1 cellular context compared by ENCODE assay signal in the genomic region with DNA sequence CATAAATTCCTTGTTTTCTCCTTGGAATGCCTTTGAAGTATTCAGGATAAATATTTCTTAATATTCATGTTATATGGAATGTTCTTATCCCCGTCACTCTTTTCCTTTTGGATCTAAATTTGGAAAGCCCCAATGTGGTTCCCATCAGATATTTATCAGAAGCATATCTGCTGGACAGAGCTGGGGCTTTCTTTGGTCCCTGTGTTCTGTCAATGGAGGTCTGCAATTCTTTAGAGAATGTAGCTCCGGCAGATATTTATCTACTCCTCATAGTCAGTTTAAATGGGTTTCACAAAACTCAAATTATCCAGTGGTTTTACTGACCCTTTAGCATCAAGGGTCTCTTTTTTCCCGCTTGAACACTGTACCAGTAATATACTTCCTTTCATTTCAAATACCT.
A peak's percentile ranks its signal among the peaks of the same experiment; 100 is the strongest.
TF ChIP-seq lines count a peak whose summit lies in the region.

No MANE protein-coding gene starts in this region.

TF ChIP-seq in SK-N-SH, 30 proteins besides CTCF, POLR2A, EP300 and RAD21 (continued from another document):
- TF ChIP-seq, protein P1, sequence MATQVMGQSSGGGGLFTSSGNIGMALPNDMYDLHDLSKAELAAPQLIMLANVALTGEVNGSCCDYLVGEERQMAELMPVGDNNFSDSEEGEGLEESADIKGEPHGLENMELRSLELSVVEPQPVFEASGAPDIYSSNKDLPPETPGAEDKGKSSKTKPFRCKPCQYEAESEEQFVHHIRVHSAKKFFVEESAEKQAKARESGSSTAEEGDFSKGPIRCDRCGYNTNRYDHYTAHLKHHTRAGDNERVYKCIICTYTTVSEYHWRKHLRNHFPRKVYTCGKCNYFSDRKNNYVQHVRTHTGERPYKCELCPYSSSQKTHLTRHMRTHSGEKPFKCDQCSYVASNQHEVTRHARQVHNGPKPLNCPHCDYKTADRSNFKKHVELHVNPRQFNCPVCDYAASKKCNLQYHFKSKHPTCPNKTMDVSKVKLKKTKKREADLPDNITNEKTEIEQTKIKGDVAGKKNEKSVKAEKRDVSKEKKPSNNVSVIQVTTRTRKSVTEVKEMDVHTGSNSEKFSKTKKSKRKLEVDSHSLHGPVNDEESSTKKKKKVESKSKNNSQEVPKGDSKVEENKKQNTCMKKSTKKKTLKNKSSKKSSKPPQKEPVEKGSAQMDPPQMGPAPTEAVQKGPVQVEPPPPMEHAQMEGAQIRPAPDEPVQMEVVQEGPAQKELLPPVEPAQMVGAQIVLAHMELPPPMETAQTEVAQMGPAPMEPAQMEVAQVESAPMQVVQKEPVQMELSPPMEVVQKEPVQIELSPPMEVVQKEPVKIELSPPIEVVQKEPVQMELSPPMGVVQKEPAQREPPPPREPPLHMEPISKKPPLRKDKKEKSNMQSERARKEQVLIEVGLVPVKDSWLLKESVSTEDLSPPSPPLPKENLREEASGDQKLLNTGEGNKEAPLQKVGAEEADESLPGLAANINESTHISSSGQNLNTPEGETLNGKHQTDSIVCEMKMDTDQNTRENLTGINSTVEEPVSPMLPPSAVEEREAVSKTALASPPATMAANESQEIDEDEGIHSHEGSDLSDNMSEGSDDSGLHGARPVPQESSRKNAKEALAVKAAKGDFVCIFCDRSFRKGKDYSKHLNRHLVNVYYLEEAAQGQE (IDR thresholded peaks at IDR 0.05; ENCODE audit: low read depth, low read length) = peak; percentile 69; the same call in 1 of the 2 replicates
- TF ChIP-seq RFX5 (IDR thresholded peaks at IDR 0.05; ENCODE audit: low read length) = no peak
- TF ChIP-seq, protein P2, sequence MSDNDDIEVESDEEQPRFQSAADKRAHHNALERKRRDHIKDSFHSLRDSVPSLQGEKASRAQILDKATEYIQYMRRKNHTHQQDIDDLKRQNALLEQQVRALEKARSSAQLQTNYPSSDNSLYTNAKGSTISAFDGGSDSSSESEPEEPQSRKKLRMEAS (IDR thresholded peaks at IDR 0.05; ENCODE audit: low read depth) = no peak
- TF ChIP-seq, protein P3, sequence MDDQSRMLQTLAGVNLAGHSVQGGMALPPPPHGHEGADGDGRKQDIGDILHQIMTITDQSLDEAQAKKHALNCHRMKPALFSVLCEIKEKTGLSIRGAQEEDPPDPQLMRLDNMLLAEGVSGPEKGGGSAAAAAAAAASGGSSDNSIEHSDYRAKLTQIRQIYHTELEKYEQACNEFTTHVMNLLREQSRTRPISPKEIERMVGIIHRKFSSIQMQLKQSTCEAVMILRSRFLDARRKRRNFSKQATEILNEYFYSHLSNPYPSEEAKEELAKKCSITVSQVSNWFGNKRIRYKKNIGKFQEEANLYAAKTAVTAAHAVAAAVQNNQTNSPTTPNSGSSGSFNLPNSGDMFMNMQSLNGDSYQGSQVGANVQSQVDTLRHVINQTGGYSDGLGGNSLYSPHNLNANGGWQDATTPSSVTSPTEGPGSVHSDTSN (IDR thresholded peaks at IDR 0.05) = peak; percentile 41; the same call in 1 of the 2 replicates
TF ChIP-seq in SK-N-SH: peak in this region for 7.
